Comparison of ENCODE assay signal across 8 cellular contexts in the genomic region with DNA sequence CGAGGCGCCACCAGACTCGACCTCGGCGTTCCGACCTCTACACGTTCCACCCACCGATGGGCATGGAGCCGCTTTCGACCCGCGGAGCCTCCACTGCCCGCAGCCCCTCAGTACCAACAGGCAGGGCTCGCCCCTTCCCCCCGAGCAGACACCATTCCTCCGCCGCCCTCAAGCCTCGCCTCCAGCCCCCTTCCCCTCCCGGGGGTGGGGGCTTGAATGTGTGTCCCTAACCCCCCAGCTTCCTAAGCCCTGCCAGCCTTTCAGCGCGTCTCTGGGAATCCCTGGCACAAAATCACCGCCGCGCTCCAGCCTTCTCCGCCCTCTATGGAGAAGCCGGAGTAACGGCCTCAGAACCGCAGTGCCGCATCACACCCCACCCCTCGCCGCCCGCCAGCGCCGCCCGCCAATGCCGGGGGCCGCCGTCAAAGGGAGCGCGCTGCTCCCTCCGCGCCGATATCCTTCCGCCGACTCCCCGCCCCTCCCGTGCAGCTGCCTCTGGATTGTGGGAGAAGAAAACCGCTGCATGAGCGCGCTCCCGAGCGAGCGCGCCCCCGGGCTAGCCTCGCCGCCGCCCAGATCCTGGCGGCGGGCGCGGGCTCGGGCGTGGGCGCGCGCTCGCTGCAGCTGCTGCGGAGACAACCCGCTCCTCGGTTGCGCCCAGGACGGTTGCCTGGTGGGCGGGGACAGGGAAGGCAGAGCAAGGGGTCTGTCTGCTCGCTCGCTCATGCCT. TPM values are rescaled to one million over a fixed set of nuclear protein-coding genes. Genes with fewer than 3 reads are reported as not detected.
A peak's percentile ranks its signal among the peaks of the same experiment; 100 is the strongest.
DNase-seq lines count a peak whose midpoint lies in the region; ATAC-seq and TF ChIP-seq lines count a peak whose summit lies in the region.

A gene with protein sequence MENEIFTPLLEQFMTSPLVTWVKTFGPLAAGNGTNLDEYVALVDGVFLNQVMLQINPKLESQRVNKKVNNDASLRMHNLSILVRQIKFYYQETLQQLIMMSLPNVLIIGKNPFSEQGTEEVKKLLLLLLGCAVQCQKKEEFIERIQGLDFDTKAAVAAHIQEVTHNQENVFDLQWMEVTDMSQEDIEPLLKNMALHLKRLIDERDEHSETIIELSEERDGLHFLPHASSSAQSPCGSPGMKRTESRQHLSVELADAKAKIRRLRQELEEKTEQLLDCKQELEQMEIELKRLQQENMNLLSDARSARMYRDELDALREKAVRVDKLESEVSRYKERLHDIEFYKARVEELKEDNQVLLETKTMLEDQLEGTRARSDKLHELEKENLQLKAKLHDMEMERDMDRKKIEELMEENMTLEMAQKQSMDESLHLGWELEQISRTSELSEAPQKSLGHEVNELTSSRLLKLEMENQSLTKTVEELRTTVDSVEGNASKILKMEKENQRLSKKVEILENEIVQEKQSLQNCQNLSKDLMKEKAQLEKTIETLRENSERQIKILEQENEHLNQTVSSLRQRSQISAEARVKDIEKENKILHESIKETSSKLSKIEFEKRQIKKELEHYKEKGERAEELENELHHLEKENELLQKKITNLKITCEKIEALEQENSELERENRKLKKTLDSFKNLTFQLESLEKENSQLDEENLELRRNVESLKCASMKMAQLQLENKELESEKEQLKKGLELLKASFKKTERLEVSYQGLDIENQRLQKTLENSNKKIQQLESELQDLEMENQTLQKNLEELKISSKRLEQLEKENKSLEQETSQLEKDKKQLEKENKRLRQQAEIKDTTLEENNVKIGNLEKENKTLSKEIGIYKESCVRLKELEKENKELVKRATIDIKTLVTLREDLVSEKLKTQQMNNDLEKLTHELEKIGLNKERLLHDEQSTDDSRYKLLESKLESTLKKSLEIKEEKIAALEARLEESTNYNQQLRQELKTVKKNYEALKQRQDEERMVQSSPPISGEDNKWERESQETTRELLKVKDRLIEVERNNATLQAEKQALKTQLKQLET (N-terminal part only) (minus strand): TSS at position 343 of the 730 bp plus-strand sequence. CDS start 777 bp downstream, outside the sequence.

- peak within 1 kb of the TSS; percentile 97 for H3K9ac ChIP-seq in adipocyte (ENCODE audit: low read length)

- TF ChIP-seq CTCF in GM12875 (IDR thresholded peaks at IDR 0.05; ENCODE audit: borderline replicate concordance, insufficient read depth, low read depth, low read length): 0 out of 2 replicates have a peak, but pooled peaks have one; percentile 11
- TF ChIP-seq CTCF in heart left ventricle (IDR thresholded peaks at IDR 0.05): peak in 11 of 12 donors; percentile 7 to 53 (median 22)
- peak in 3 of 5 experiments; percentile 22 to 39 (median 32) for TF ChIP-seq CTCF in transverse colon (IDR thresholded peaks at IDR 0.05)

- no peaks in the 10 kb centered on the region for H3K36me3 ChIP-seq in adipocyte (ENCODE audit: control insufficient read depth, insufficient read depth, low read length, severe bottlenecking)
- H3K36me3 ChIP-seq in heart left ventricle: no peaks in the 10 kb centered on the region
- H3K36me3 ChIP-seq in transverse colon: no peaks in the 10 kb centered on the region

- no peaks in the 10 kb centered on the region for H3K9me3 ChIP-seq in adipocyte (ENCODE audit: control insufficient read depth, low read length)
- no peaks in the 10 kb centered on the region for H3K9me3 ChIP-seq in heart left ventricle
- no peaks in the 10 kb centered on the region for H3K9me3 ChIP-seq in transverse colon

- in situ Hi-C loops in transverse colon (cut with MboI; ENCODE audit: low pct_ligation_motif_present in 1 of 4, low pct_unique_long_range_greater_than_20kb in 1 of 4, low sequenced_read_pairs in 3 of 4): no loop called here

- TF ChIP-seq EP300 in transverse colon (IDR thresholded peaks at IDR 0.05; ENCODE audit: low read depth): no peak

- intact Hi-C loops in heart left ventricle (cut with DNase I) (loop anchor here in 7 of 10 donors (1.0 to 10.0 kb wide), 8 partner anchors 55 to 187 kb away; partner anchors contain the start of genes CFAP36 (in 2 of the 7), CLHC1 (in 1 of the 7), MTIF2 (in 1 of the 7) and RPS27A (in 1 of the 7)), transverse colon (cut with DNase I; ENCODE audit: low total_unique reads) (no loop called here)

- H3K4me1 ChIP-seq in adipocyte (ENCODE audit: control insufficient read depth, insufficient read depth, low read length) (peaks cover 24% of the 10 kb centered on the region), heart left ventricle (peaks cover 0 to 50% (median 15%) of the 10 kb centered on the region in 12 donors), transverse colon (peaks cover 2 to 18% (median 11%) of the 10 kb centered on the region in 4 donors)

- DNase-seq in NCI-H1417 treated with DMSO at 0.1 percent for 48 hours (lab: John Stamatoyannopoulos, UW) (peak; percentile 90), SW 1271 (lab: John Stamatoyannopoulos, UW) (peak; percentile 86 to 94), adipocyte (ENCODE audit: low read depth) (peak; percentile 98), heart left ventricle (peak; percentile 96 to 99 (median 98)), pons (ENCODE audit: low spot score) (peak; percentile 94), transverse colon (peak; percentile 93)

- H3K27ac ChIP-seq in heart left ventricle: peak within 1 kb of the TSS; percentile 66 to 94 (median 88)
- H3K27ac ChIP-seq in transverse colon: peak within 1 kb of the TSS; percentile 83 to 92 (median 90)

- H3K4me3 ChIP-seq in GM12875 (ENCODE audit: low read depth, low read length) (peak within 1 kb of the TSS; percentile 84), adipocyte (ENCODE audit: low read length) (peak within 1 kb of the TSS; percentile 96), heart left ventricle (peak within 1 kb of the TSS; percentile 71 to 94 (median 86)), transverse colon (peak within 1 kb of the TSS; percentile 63 to 75 (median 68))

- no peaks in the 10 kb centered on the region for H3K27me3 ChIP-seq in adipocyte (replicated peaks; ENCODE audit: control insufficient read depth, insufficient read depth, low read length)
- H3K27me3 ChIP-seq in heart left ventricle: no peaks in the 10 kb centered on the region
- no peaks in the 10 kb centered on the region for H3K27me3 ChIP-seq in transverse colon

- peak; percentile 80 for ATAC-seq in HG02763 (IDR thresholded peaks at IDR 0.05; ENCODE audit: unreplicated experiment)
- ATAC-seq in heart left ventricle: peak; percentile 94 to 99 (median 98)

- 0 to 1% (median 1%) methylated on average over 60 to 76 of the region's 76 CpGs for whole genome bisulfite sequencing in heart left ventricle, 4 donors
- 1% methylated on average over 35 of the region's 76 CpGs; no CpG with 5 or more reads in 1 of the 2 donors for WGBS in transverse colon (ENCODE audit: low coverage in 1 of 2), 2 donors

- TF ChIP-seq POLR2A in heart left ventricle (IDR thresholded peaks at IDR 0.05) (peak; percentile 23 to 78), transverse colon (IDR thresholded peaks at IDR 0.05) (peak; percentile 77)

RNA-seq across cellular contexts. Expression of the gene that starts here (rescaled TPM):
- 10 to 100 TPM; 17.3 to 53.6 (median 24.4) TPM for total RNA-seq in heart left ventricle
- 10 to 100 TPM; 10.4 to 26.3 TPM for polyA plus RNA-seq in heart left ventricle
- 10 to 100 TPM in 3 of 4 donors, 1 to 10 TPM in 1; 8.6 to 33.7 (median 19.7) TPM for total RNA-seq in transverse colon

Comparison
In these comparisons a context has a peak if more than half of its experiments do, and no peak if none do; other contexts are left out.
1. Peak in every context shown above with its lines: DNase-seq, ATAC-seq, H3K4me3 ChIP-seq and H3K27ac ChIP-seq.